In the genomic region with DNA sequence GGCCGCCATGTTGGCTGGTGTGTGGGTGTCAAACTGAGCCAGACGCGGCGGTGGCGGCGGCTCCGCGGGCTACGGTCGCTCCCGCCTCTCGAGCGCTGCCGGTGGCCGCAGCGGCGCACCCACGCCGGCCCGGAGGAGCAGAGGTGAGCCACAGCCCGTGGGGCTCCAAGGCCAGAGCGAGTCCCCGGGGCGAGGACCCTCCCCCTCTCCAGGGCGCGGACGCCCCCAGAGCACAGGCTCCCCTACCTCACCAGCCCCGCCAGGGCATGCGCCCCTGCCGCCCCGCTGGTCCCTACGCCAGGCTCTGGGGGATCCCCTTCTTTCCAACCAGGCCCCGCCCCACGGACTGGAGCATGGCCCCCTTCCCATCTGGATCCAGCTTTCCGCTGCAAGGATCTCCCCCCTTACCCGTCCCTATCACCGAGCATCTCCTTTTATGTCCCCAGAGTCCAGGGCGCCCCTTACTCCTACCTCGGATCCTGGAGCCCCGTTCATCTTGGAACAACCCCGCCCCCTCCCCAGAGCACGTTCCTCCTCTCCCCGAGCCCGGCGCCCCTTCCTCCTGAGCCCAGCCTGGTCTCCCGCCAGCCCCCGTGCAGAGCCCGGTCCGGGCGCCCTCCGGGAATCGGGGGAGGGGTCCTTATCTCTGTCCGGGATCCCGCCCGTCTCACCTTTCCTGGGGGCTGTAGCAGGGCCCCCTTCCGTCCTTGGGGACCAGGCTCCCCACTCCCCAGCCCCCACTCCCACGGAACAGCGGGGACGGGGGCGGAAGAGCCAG, we compare ENCODE assay signal across 1 cellular context.
TF ChIP-seq lines count a peak whose summit lies in the region.

No MANE protein-coding gene starts in this region.

TF ChIP-seq in GM23338, 12 proteins besides CTCF, POLR2A, EP300 and RAD21 (continued from another document):
- TF ChIP-seq, protein P1, sequence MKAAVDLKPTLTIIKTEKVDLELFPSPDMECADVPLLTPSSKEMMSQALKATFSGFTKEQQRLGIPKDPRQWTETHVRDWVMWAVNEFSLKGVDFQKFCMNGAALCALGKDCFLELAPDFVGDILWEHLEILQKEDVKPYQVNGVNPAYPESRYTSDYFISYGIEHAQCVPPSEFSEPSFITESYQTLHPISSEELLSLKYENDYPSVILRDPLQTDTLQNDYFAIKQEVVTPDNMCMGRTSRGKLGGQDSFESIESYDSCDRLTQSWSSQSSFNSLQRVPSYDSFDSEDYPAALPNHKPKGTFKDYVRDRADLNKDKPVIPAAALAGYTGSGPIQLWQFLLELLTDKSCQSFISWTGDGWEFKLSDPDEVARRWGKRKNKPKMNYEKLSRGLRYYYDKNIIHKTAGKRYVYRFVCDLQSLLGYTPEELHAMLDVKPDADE (IDR thresholded peaks at IDR 0.05): no peak
- TF ChIP-seq EZH2phosphoT487 (IDR thresholded peaks at IDR 0.05; ENCODE audit: unreplicated experiment): no peak
- no peak for TF ChIP-seq JUNB (IDR thresholded peaks at IDR 0.05; ENCODE audit: unreplicated experiment)
- TF ChIP-seq, protein P2, sequence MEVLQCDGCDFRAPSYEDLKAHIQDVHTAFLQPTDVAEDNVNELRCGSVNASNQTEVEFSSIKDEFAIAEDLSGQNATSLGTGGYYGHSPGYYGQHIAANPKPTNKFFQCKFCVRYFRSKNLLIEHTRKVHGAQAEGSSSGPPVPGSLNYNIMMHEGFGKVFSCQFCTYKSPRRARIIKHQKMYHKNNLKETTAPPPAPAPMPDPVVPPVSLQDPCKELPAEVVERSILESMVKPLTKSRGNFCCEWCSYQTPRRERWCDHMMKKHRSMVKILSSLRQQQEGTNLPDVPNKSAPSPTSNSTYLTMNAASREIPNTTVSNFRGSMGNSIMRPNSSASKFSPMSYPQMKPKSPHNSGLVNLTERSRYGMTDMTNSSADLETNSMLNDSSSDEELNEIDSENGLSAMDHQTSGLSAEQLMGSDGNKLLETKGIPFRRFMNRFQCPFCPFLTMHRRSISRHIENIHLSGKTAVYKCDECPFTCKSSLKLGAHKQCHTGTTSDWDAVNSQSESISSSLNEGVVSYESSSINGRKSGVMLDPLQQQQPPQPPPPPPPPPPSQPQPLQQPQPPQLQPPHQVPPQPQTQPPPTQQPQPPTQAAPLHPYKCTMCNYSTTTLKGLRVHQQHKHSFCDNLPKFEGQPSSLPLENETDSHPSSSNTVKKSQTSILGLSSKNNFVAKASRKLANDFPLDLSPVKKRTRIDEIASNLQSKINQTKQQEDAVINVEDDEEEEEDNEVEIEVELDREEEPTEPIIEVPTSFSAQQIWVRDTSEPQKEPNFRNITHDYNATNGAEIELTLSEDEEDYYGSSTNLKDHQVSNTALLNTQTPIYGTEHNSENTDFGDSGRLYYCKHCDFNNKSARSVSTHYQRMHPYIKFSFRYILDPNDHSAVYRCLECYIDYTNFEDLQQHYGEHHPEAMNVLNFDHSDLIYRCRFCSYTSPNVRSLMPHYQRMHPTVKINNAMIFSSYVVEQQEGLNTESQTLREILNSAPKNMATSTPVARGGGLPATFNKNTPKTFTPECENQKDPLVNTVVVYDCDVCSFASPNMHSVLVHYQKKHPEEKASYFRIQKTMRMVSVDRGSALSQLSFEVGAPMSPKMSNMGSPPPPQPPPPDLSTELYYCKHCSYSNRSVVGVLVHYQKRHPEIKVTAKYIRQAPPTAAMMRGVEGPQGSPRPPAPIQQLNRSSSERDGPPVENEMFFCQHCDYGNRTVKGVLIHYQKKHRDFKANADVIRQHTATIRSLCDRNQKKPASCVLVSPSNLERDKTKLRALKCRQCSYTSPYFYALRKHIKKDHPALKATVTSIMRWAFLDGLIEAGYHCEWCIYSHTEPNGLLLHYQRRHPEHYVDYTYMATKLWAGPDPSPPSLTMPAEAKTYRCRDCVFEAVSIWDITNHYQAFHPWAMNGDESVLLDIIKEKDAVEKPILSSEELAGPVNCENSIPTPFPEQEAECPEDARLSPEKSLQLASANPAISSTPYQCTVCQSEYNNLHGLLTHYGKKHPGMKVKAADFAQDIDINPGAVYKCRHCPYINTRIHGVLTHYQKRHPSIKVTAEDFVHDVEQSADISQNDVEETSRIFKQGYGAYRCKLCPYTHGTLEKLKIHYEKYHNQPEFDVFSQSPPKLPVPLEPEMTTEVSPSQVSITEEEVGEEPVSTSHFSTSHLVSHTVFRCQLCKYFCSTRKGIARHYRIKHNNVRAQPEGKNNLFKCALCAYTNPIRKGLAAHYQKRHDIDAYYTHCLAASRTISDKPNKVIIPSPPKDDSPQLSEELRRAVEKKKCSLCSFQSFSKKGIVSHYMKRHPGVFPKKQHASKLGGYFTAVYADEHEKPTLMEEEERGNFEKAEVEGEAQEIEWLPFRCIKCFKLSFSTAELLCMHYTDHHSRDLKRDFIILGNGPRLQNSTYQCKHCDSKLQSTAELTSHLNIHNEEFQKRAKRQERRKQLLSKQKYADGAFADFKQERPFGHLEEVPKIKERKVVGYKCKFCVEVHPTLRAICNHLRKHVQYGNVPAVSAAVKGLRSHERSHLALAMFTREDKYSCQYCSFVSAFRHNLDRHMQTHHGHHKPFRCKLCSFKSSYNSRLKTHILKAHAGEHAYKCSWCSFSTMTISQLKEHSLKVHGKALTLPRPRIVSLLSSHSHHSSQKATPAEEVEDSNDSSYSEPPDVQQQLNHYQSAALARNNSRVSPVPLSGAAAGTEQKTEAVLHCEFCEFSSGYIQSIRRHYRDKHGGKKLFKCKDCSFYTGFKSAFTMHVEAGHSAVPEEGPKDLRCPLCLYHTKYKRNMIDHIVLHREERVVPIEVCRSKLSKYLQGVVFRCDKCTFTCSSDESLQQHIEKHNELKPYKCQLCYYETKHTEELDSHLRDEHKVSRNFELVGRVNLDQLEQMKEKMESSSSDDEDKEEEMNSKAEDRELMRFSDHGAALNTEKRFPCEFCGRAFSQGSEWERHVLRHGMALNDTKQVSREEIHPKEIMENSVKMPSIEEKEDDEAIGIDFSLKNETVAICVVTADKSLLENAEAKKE (CRISPR knock-in tag; IDR thresholded peaks at IDR 0.05): no peak
- TF ChIP-seq EZH2 (IDR thresholded peaks at IDR 0.05; ENCODE audit: low read depth, unreplicated experiment): no peak
- TF ChIP-seq STAT1 (IDR thresholded peaks at IDR 0.05; ENCODE audit: unreplicated experiment): no peak
